Comparison of ENCODE assay signal across 34 cellular contexts in the genomic region with DNA sequence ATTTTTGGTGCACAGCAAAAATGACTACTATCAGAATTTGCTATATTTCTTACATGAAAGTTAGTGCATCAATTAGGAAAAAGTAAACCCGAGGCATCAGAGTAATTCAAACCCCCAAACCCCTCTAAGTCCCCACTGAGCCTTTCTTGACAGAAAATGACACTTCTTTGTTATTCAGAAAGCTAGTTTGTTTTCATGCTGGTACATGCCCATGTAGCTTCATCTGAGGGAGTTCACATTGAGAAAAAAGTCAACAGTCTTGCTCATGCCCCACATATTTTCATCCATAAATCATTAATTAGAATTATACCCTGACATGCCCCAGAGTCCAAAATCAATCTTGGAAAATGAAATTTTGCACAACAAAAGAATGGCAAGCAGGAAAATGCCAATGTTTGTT. TPM values are rescaled to one million over a fixed set of nuclear protein-coding genes. Genes with fewer than 3 reads are reported as not detected.
"Had no signal": no experiment of that assay in that cellular context is flagged by ENCODE, and none has a peak within 500 bp of the region (broad histone marks: within the 10 kb centered on the region; RNA-seq: fewer than 3 reads in every experiment).

No MANE protein-coding gene starts in this region.

- H3K4me1 Mint-ChIP-seq: activated CD4-positive, alpha-beta memory T cell treated with anti-CD3 and anti-CD28 coated beads, Interleukin-2, amount 10 ng/mL, durations not matched to agents 7 days and 5 days; activated CD4-positive, alpha-beta T cell treated with anti-CD3 and anti-CD28 coated beads, Interleukin-2, amount 10 ng/mL, durations not matched to agents 7 days and 5 days; activated naive CD4-positive, alpha-beta T cell treated with anti-CD3 and anti-CD28 coated beads, Interleukin-2, amount 10 ng/mL, durations not matched to agents 7 days and 5 days; stimulated activated effector memory CD8-positive, alpha-beta T cell treated with anti-CD3 and anti-CD28 coated beads, Interleukin-12 subunit alpha, Interleukin-12 subunit beta, amount 100 ng/mL, for 72 hours had no signal

- H3K27ac Mint-ChIP-seq: activated CD4-positive, alpha-beta memory T cell treated with anti-CD3 and anti-CD28 coated beads, Interleukin-2, amount 10 ng/mL, durations not matched to agents 7 days and 5 days; activated CD4-positive, alpha-beta T cell treated with anti-CD3 and anti-CD28 coated beads, Interleukin-2, amount 10 ng/mL, durations not matched to agents 7 days and 5 days; activated naive CD4-positive, alpha-beta T cell treated with anti-CD3 and anti-CD28 coated beads, Interleukin-2, amount 10 ng/mL, durations not matched to agents 7 days and 5 days; activated T-cell treated with anti-CD3 and anti-CD28 coated beads, Interleukin-2, amount 50 U/mL, for 24 hours; natural killer cell treated with Interleukin-12 subunit alpha and Interleukin-12 subunit beta and Interleukin-15 and Interleukin-18, amount 100 ng/mL, for 72 hours; progenitor cell of endocrine pancreas; stimulated activated effector memory CD8-positive, alpha-beta T cell treated with anti-CD3 and anti-CD28 coated beads, Interleukin-12 subunit alpha, Interleukin-12 subunit beta, amount 100 ng/mL, for 72 hours had no signal

- H3K27ac ChIP-seq: brain microvascular endothelial cell, heart left ventricle, left lung, stomach, suprapubic skin, tibial nerve had no signal

- ATAC-seq: heart left ventricle; left lung; mucosa of descending colon; natural killer cell treated with Interleukin-12 subunit alpha and Interleukin-12 subunit beta and Interleukin-15 and Interleukin-18, amount 100 ng/mL, for 72 hours; sciatic nerve; stimulated activated effector memory CD8-positive, alpha-beta T cell treated with anti-CD3 and anti-CD28 coated beads, Interleukin-12 subunit alpha, Interleukin-12 subunit beta, amount 100 ng/mL, for 72 hours had no signal

- H3K36me3 Mint-ChIP-seq: activated naive CD4-positive, alpha-beta T cell treated with anti-CD3 and anti-CD28 coated beads, Interleukin-2, amount 10 ng/mL, durations not matched to agents 7 days and 5 days; stimulated activated effector memory CD8-positive, alpha-beta T cell treated with anti-CD3 and anti-CD28 coated beads, Interleukin-12 subunit alpha, Interleukin-12 subunit beta, amount 100 ng/mL, for 72 hours had no signal

- H3K36me3 ChIP-seq: brain microvascular endothelial cell, heart left ventricle, left lung, stomach, suprapubic skin, tibial nerve had no signal

- FAIRE-seq: astrocyte had no signal

- H3K4me1 ChIP-seq: heart left ventricle, left lung, stomach, suprapubic skin, tibial nerve had no signal

- H3K4me3 Mint-ChIP-seq: activated CD4-positive, alpha-beta memory T cell treated with anti-CD3 and anti-CD28 coated beads, Interleukin-2, amount 10 ng/mL, durations not matched to agents 7 days and 5 days; activated CD4-positive, alpha-beta T cell treated with anti-CD3 and anti-CD28 coated beads, Interleukin-2, amount 10 ng/mL, durations not matched to agents 7 days and 5 days; activated naive CD4-positive, alpha-beta T cell treated with anti-CD3 and anti-CD28 coated beads, Interleukin-2, amount 10 ng/mL, durations not matched to agents 7 days and 5 days; activated T-cell treated with anti-CD3 and anti-CD28 coated beads, Interleukin-2, amount 50 U/mL, for 24 hours; natural killer cell treated with Interleukin-12 subunit alpha and Interleukin-12 subunit beta and Interleukin-15 and Interleukin-18, amount 100 ng/mL, for 72 hours; stimulated activated effector memory CD8-positive, alpha-beta T cell treated with anti-CD3 and anti-CD28 coated beads, Interleukin-12 subunit alpha, Interleukin-12 subunit beta, amount 100 ng/mL, for 72 hours had no signal

- H3K27me3 ChIP-seq: brain microvascular endothelial cell, heart left ventricle, left lung, stomach, suprapubic skin, tibial nerve had no signal

- H3K4me3 ChIP-seq: heart left ventricle, left lung, lung, mucosa of descending colon, skin epidermis, stomach, suprapubic skin, tibial nerve had no signal

- H3K9me3 Mint-ChIP-seq: activated CD4-positive, alpha-beta T cell treated with anti-CD3 and anti-CD28 coated beads, Interleukin-2, amount 10 ng/mL, durations not matched to agents 7 days and 5 days had no signal

- H3K9me3 ChIP-seq: mucosa of descending colon had no signal

- H3K27me3 Mint-ChIP-seq: activated CD4-positive, alpha-beta memory T cell treated with anti-CD3 and anti-CD28 coated beads, Interleukin-2, amount 10 ng/mL, durations not matched to agents 7 days and 5 days; activated CD4-positive, alpha-beta T cell treated with anti-CD3 and anti-CD28 coated beads, Interleukin-2, amount 10 ng/mL, durations not matched to agents 7 days and 5 days; activated naive CD4-positive, alpha-beta T cell treated with anti-CD3 and anti-CD28 coated beads, Interleukin-2, amount 10 ng/mL, durations not matched to agents 7 days and 5 days; activated T-cell treated with anti-CD3 and anti-CD28 coated beads, Interleukin-2, amount 50 U/mL, for 24 hours; natural killer cell treated with Interleukin-12 subunit alpha and Interleukin-12 subunit beta and Interleukin-15 and Interleukin-18, amount 100 ng/mL, for 72 hours; progenitor cell of endocrine pancreas had no signal

- DNase-seq: activated CD4-positive, alpha-beta memory T cell treated with anti-CD3 and anti-CD28 coated beads, Interleukin-2, amount 10 ng/mL, durations not matched to agents 7 days and 5 days; activated CD4-positive, alpha-beta T cell treated with anti-CD3 and anti-CD28 coated beads for 1 hour; activated CD4-positive, alpha-beta T cell treated with anti-CD3 and anti-CD28 coated beads, Interleukin-2, amount 10 ng/mL, durations not matched to agents 7 days and 5 days; activated CD8-positive, alpha-beta memory T cell treated with anti-CD3 and anti-CD28 coated beads, Interleukin-2, amount 50 U/mL, for 48 hours; activated gamma-delta T cell; activated naive CD4-positive, alpha-beta T cell treated with anti-CD3 and anti-CD28 coated beads, Interleukin-2, amount 10 ng/mL, durations not matched to agents 7 days and 5 days; activated T-cell treated with anti-CD3 and anti-CD28 coated beads, Interleukin-2, amount 50 U/mL, for 24 hours; amniotic stem cell; brain microvascular endothelial cell; central memory CD4-positive, alpha-beta T cell; heart left ventricle; hypothalamus; left lung; mucosa of descending colon; stimulated activated CD4-positive, alpha-beta T cell treated with anti-CD3 and anti-CD28 coated beads, Interleukin-12 subunit alpha, Interleukin-12 subunit beta, amount 100 ng/mL, for 4 hours; stimulated activated CD4-positive, alpha-beta T cell treated with anti-CD3 and anti-CD28 coated beads, Interleukin-4, amount 100 ng/mL, for 1 hour; stomach; T-helper 2 cell had no signal

RNA-seq across cellular contexts. Expression of a gene that starts 39.9 kb away (rescaled TPM):
- total RNA-seq: activated CD4-positive, alpha-beta memory T cell treated with anti-CD3 and anti-CD28 coated beads, Interleukin-2, amount 10 ng/mL, durations not matched to agents 7 days and 5 days; activated CD4-positive, alpha-beta T cell treated with anti-CD3 and anti-CD28 coated beads, Interleukin-2, amount 10 ng/mL, durations not matched to agents 7 days and 5 days; astrocyte; epithelial cell of proximal tubule; fibroblast of lung; heart left ventricle; left lung; lung; mesenteric fat pad; mucosa of descending colon; myocyte; natural killer cell treated with Interleukin-12 subunit alpha and Interleukin-12 subunit beta and Interleukin-15 and Interleukin-18, amount 100 ng/mL, for 72 hours; osteoblast; progenitor cell of endocrine pancreas; renal cortical epithelial cell; sciatic nerve; stomach; suprapubic skin; tibial nerve; ureter had no signal
- polyA plus RNA-seq: fibroblast of lung, heart left ventricle, lung, stomach had no signal
